In genomic region chr6:164129218-164129617, GRCh38 we compare ENCODE assay signal across 28 cellular contexts.
"Had no signal": no experiment of that assay in that cellular context is flagged by ENCODE, and none has a peak within 500 bp of the region (broad histone marks: within the 10 kb centered on the region; RNA-seq: fewer than 3 reads in every experiment).

No MANE protein-coding gene starts in this region.

- H3K27me3 ChIP-seq: MG63 had no signal

- DNase-seq: Karpas-422, Kasumi-1, MG63, MM.1S, MV-4-11, NCI-H1048, NCI-H1417, NCI-H1417 treated with DMSO at 0.1 percent for 48 hours, NCI-H1436, NCI-H1436 treated with DMSO at 0.1 percent for 48 hours, NCI-H146, NCI-H1694, NCI-H1694 treated with DMSO at 0.1 percent for 48 hours, NCI-H187, NCI-H187 treated with DMSO at 0.1 percent for 48 hours, NCI-H1930, NCI-H2029 treated with DMSO at 0.1 percent for 48 hours, NCI-H2081, NCI-H2081 treated with DMSO at 0.1 percent for 48 hours, NCI-H2107, NCI-H2171, NCI-H2171 treated with DMSO at 0.1 percent for 48 hours, NCI-H2227 treated with DMSO at 0.1 percent for 48 hours, NCI-H226, NCI-H446, NCI-H446 treated with DMSO at 0.1 percent for 48 hours, NCI-H510A had no signal

- H3K27ac ChIP-seq: KMS-11 had no signal

- H3K36me3 ChIP-seq: MG63 had no signal

- H3K9ac ChIP-seq: KMS-11 had no signal

- H3K4me3 ChIP-seq: MG63 had no signal

- H3K4me2 ChIP-seq: KMS-11 had no signal

- H3K9me3 ChIP-seq: MG63 had no signal
